In the genomic region with DNA sequence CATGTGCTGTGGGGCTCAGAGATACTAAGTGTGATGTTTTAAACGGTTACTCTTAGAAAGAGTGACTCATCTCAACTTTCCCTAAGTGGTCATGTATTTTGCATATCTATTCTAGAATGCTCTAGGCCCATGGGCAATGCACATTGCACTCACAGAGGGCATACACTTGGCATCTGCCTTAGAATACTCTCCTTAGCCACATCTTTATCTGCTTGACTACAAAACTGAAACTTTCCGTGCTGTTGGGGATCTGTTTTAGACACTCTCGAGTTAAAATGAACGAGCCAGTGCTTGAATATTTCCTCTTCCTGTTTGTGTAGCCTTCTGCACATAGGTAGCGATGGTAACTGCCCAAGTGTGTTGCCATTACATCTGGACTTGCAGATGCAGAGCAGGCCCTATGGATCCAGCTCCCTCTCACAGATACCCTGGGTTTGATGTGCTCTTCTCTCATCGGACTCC, we compare ENCODE assay signal across 1 cellular context.
TF ChIP-seq lines count a peak whose summit lies in the region.

No MANE protein-coding gene starts in this region.

TF ChIP-seq in HepG2, 621 proteins besides CTCF, POLR2A, EP300 and RAD21 (continued from another document):
- TF ChIP-seq, protein P1, sequence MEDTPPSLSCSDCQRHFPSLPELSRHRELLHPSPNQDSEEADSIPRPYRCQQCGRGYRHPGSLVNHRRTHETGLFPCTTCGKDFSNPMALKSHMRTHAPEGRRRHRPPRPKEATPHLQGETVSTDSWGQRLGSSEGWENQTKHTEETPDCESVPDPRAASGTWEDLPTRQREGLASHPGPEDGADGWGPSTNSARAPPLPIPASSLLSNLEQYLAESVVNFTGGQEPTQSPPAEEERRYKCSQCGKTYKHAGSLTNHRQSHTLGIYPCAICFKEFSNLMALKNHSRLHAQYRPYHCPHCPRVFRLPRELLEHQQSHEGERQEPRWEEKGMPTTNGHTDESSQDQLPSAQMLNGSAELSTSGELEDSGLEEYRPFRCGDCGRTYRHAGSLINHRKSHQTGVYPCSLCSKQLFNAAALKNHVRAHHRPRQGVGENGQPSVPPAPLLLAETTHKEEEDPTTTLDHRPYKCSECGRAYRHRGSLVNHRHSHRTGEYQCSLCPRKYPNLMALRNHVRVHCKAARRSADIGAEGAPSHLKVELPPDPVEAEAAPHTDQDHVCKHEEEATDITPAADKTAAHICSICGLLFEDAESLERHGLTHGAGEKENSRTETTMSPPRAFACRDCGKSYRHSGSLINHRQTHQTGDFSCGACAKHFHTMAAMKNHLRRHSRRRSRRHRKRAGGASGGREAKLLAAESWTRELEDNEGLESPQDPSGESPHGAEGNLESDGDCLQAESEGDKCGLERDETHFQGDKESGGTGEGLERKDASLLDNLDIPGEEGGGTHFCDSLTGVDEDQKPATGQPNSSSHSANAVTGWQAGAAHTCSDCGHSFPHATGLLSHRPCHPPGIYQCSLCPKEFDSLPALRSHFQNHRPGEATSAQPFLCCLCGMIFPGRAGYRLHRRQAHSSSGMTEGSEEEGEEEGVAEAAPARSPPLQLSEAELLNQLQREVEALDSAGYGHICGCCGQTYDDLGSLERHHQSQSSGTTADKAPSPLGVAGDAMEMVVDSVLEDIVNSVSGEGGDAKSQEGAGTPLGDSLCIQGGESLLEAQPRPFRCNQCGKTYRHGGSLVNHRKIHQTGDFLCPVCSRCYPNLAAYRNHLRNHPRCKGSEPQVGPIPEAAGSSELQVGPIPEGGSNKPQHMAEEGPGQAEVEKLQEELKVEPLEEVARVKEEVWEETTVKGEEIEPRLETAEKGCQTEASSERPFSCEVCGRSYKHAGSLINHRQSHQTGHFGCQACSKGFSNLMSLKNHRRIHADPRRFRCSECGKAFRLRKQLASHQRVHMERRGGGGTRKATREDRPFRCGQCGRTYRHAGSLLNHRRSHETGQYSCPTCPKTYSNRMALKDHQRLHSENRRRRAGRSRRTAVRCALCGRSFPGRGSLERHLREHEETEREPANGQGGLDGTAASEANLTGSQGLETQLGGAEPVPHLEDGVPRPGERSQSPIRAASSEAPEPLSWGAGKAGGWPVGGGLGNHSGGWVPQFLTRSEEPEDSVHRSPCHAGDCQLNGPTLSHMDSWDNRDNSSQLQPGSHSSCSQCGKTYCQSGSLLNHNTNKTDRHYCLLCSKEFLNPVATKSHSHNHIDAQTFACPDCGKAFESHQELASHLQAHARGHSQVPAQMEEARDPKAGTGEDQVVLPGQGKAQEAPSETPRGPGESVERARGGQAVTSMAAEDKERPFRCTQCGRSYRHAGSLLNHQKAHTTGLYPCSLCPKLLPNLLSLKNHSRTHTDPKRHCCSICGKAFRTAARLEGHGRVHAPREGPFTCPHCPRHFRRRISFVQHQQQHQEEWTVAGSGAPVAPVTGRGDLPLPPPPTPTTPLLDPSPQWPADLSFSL (CRISPR knock-in tag; IDR thresholded peaks at IDR 0.05), result no peak
- TF ChIP-seq REXO4 (CRISPR knock-in tag; IDR thresholded peaks at IDR 0.05; ENCODE audit: borderline replicate concordance), result no peak
- TF ChIP-seq DMAP1 (CRISPR knock-in tag; IDR thresholded peaks at IDR 0.05), result no peak
- TF ChIP-seq RFX1 (IDR thresholded peaks at IDR 0.05), result no peak
TF ChIP-seq in HepG2: peak in this region for 0.
